Comparison of ENCODE assay signal across 25 cellular contexts in genomic region chr4:151564321-151564720, GRCh38.
A peak's percentile ranks its signal among the peaks of the same experiment; 100 is the strongest.
DNase-seq lines count a peak whose midpoint lies in the region; ATAC-seq and TF ChIP-seq lines count a peak whose summit lies in the region.
"Had no signal": no experiment of that assay in that cellular context is flagged by ENCODE, and none has a peak within 500 bp of the region (broad histone marks: within the 10 kb centered on the region; RNA-seq: fewer than 3 reads in every experiment).

No MANE protein-coding gene starts in this region.

- peak overlapping the region in 1 of 4 donors; percentile 36 for H3K4me3 ChIP-seq in Peyer's patch
- peak overlapping the region; percentile 4 to 18 for H3K4me3 ChIP-seq in duodenal mucosa (ENCODE audit: low read depth in 1 of 2, low read length in 2 of 2)
- H3K4me3 ChIP-seq in muscle layer of duodenum (ENCODE audit: low read depth in 1 of 2, low read length in 2 of 2): no peak overlapping the region
- peak overlapping the region in 1 of 4 donors; percentile 2 for H3K4me3 ChIP-seq in transverse colon
- H3K4me3 ChIP-seq: PC-9, SJSA1 had no signal

- TF ChIP-seq CTCF in Peyer's patch (IDR thresholded peaks at IDR 0.05): no peak
- TF ChIP-seq CTCF in transverse colon (IDR thresholded peaks at IDR 0.05): no peak

- peak in 1 of 3 donors; percentile 59 for DNase-seq in Peyer's patch
- peak; percentile 62 for DNase-seq in transverse colon
- no peak for DNase-seq in activated naive CD8-positive, alpha-beta T cell treated with anti-CD3 and anti-CD28 coated beads, Interleukin-2, amount 50 U/mL, for 24 hours
- DNase-seq: C1 segment of cervical spinal cord; CD4-positive, alpha-beta memory T cell; COR-L47; EL; GF-D8; HCEC 1CT; NCI-H1092 treated with DMSO at 0.1 percent for 48 hours; NCI-H146; NCI-H1930; NCI-H446 treated with DMSO at 0.1 percent for 48 hours; NCI-H526; NCI-H82; NK-92 treated with Interleukin-12 subunit alpha and Interleukin-12 subunit beta, amount 100 ng/mL, for 24 hours; PC-9; Right ventricle myocardium superior; RPMI8226 had no signal

- H3K27me3 ChIP-seq in Peyer's patch: no peaks in the 10 kb centered on the region
- no peaks in the 10 kb centered on the region for H3K27me3 ChIP-seq in duodenal mucosa (ENCODE audit: control insufficient read depth in 1 of 2, insufficient read depth in 2 of 2, low read length in 2 of 2)
- H3K27me3 ChIP-seq in muscle layer of duodenum (ENCODE audit: low read depth, low read length): no peaks in the 10 kb centered on the region
- H3K27me3 ChIP-seq in transverse colon: no peaks in the 10 kb centered on the region
- H3K27me3 ChIP-seq: SJSA1 had no signal

- peaks cover 0 to 21% (median 0%) of the 10 kb centered on the region in 4 donors for H3K4me1 ChIP-seq in Peyer's patch
- peaks cover 13 to 50% of the 10 kb centered on the region in 2 donors for H3K4me1 ChIP-seq in duodenal mucosa (ENCODE audit: control insufficient read depth in 1 of 2, insufficient read depth in 2 of 2, low read length in 2 of 2)
- H3K4me1 ChIP-seq in muscle layer of duodenum (ENCODE audit: control insufficient read depth in 1 of 2, insufficient read depth in 2 of 2, low read length in 2 of 2): no peaks in the 10 kb centered on the region
- H3K4me1 ChIP-seq in transverse colon: peaks cover 0 to 63% (median 35%) of the 10 kb centered on the region in 4 donors

- intact Hi-C loops in transverse colon (cut with DNase I; ENCODE audit: low total_unique reads): no loop called here

- no peak for ATAC-seq in HG03571 (IDR thresholded peaks at IDR 0.05; ENCODE audit: unreplicated experiment)
- ATAC-seq in GM18858 (IDR thresholded peaks at IDR 0.05; ENCODE audit: unreplicated experiment): no peak
- ATAC-seq in activated naive CD8-positive, alpha-beta T cell treated with anti-CD3 and anti-CD28 coated beads, Interleukin-2, amount 50 U/mL, for 24 hours: no peak

- 36% methylated on average over 2 of the region's 2 CpGs; no CpG with 5 or more reads in 1 of the 2 donors for WGBS in transverse colon (ENCODE audit: low coverage in 1 of 2), 2 donors

- no peaks in the 10 kb centered on the region for H3K9me3 ChIP-seq in Peyer's patch
- no peaks in the 10 kb centered on the region for H3K9me3 ChIP-seq in duodenal mucosa (ENCODE audit: control insufficient read depth in 1 of 2, low read length in 2 of 2)
- H3K9me3 ChIP-seq in muscle layer of duodenum (ENCODE audit: control insufficient read depth in 1 of 2, low read length in 2 of 2): no peaks in the 10 kb centered on the region
- no peaks in the 10 kb centered on the region for H3K9me3 ChIP-seq in transverse colon
- H3K9me3 ChIP-seq: SJSA1 had no signal

- no peak for TF ChIP-seq EP300 in transverse colon (IDR thresholded peaks at IDR 0.05; ENCODE audit: low read depth)

- no peaks in the 10 kb centered on the region for H3K36me3 Mint-ChIP-seq in activated naive CD8-positive, alpha-beta T cell treated with anti-CD3 and anti-CD28 coated beads, Interleukin-2, amount 50 U/mL, for 24 hours (ENCODE audit: low read depth)
- H3K36me3 Mint-ChIP-seq: CD4-positive, alpha-beta memory T cell had no signal

- H3K36me3 ChIP-seq in Peyer's patch (no peaks in the 10 kb centered on the region), duodenal mucosa (ENCODE audit: control insufficient read depth in 1 of 2, insufficient read depth in 2 of 2, low read length in 2 of 2) (no peaks in the 10 kb centered on the region), muscle layer of duodenum (ENCODE audit: control insufficient read depth in 1 of 2, insufficient read depth in 2 of 2, low read length in 2 of 2) (no peaks in the 10 kb centered on the region), transverse colon (no peaks in the 10 kb centered on the region)
- H3K36me3 ChIP-seq: SJSA1 had no signal

- H3K27ac Mint-ChIP-seq in activated naive CD8-positive, alpha-beta T cell treated with anti-CD3 and anti-CD28 coated beads, Interleukin-2, amount 50 U/mL, for 24 hours: no peak overlapping the region
- H3K27ac Mint-ChIP-seq: CD4-positive, alpha-beta memory T cell had no signal

- no peaks in the 10 kb centered on the region for H3K9me3 Mint-ChIP-seq in activated naive CD8-positive, alpha-beta T cell treated with anti-CD3 and anti-CD28 coated beads, Interleukin-2, amount 50 U/mL, for 24 hours
- H3K9me3 Mint-ChIP-seq: CD4-positive, alpha-beta memory T cell had no signal

- H3K9ac ChIP-seq in duodenal mucosa (ENCODE audit: low read depth in 1 of 2, low read length in 2 of 2): peak overlapping the region in 1 of 2 donors; percentile 4

- H3K4me1 Mint-ChIP-seq in activated naive CD8-positive, alpha-beta T cell treated with anti-CD3 and anti-CD28 coated beads, Interleukin-2, amount 50 U/mL, for 24 hours: peaks cover 3% of the 10 kb centered on the region

- no peak overlapping the region for H3K4me3 Mint-ChIP-seq in activated naive CD8-positive, alpha-beta T cell treated with anti-CD3 and anti-CD28 coated beads, Interleukin-2, amount 50 U/mL, for 24 hours
- H3K4me3 Mint-ChIP-seq: CD4-positive, alpha-beta memory T cell had no signal

- H3K27ac ChIP-seq in Peyer's patch: peak overlapping the region in 3 of 4 donors; percentile 44 to 84 (median 76)
- peak overlapping the region; percentile 20 for H3K27ac ChIP-seq in duodenal mucosa (ENCODE audit: low read depth, low read length)
- H3K27ac ChIP-seq in muscle layer of duodenum (ENCODE audit: low read length): peak overlapping the region; percentile 17
- H3K27ac ChIP-seq in transverse colon: peak overlapping the region; percentile 76 to 89 (median 84)
- H3K27ac ChIP-seq: HL-60, PC-9, SJSA1 had no signal

- TF ChIP-seq POLR2A in Peyer's patch (IDR thresholded peaks at IDR 0.05) (peak in 1 of 2 donors; percentile 50), transverse colon (IDR thresholded peaks at IDR 0.05) (peak; percentile 47)

- peaks cover 27% of the 10 kb centered on the region for H3K27me3 Mint-ChIP-seq in activated naive CD8-positive, alpha-beta T cell treated with anti-CD3 and anti-CD28 coated beads, Interleukin-2, amount 50 U/mL, for 24 hours

- in situ Hi-C loops in transverse colon (cut with MboI; ENCODE audit: low pct_ligation_motif_present in 1 of 4, low pct_unique_long_range_greater_than_20kb in 1 of 4, low sequenced_read_pairs in 3 of 4): no loop called here

Comparison
In these comparisons a context has a peak if more than half of its experiments do, and no peak if none do; other contexts are left out.
1. H3K27ac ChIP-seq: peak in every context shown above with its lines; median percentile 84 in transverse colon; 76 in Peyer's patch; 20 in duodenal mucosa; 17 in muscle layer of duodenum.
2. H3K4me3 ChIP-seq: peak in duodenal mucosa (2 of 2); none in muscle layer of duodenum (0 of 2).